In genomic region chr7:91089382-91089963, GRCh38 we compare ENCODE assay signal across 8 cellular contexts.
A peak's percentile ranks its signal among the peaks of the same experiment; 100 is the strongest.
DNase-seq lines count a peak whose midpoint lies in the region; ATAC-seq and TF ChIP-seq lines count a peak whose summit lies in the region.

No MANE protein-coding gene starts in this region.

- H3K4me3 ChIP-seq in cardiac muscle cell: no peak overlapping the region
- H3K4me3 ChIP-seq in skeletal muscle tissue (ENCODE audit: low read length in 3 of 3): peak overlapping the region; percentile 30 to 51 (median 45)

- peak; percentile 47 for ATAC-seq in WTC11

- H3K4me1 ChIP-seq in cardiac muscle cell (ENCODE audit: low read depth): peaks cover 13% of the 10 kb centered on the region
- H3K4me1 ChIP-seq in skeletal muscle tissue (ENCODE audit: control insufficient read depth in 3 of 3, insufficient read depth in 3 of 3, low read length in 3 of 3): no peaks in the 10 kb centered on the region

- H3K9me3 ChIP-seq in cardiac muscle cell (ENCODE audit: low read depth) (no peaks in the 10 kb centered on the region), skeletal muscle tissue (ENCODE audit: control insufficient read depth in 3 of 3, low read length in 3 of 3) (no peaks in the 10 kb centered on the region)

- H3K9ac ChIP-seq in skeletal muscle tissue (ENCODE audit: low read depth in 1 of 3, low read length in 3 of 3): peak overlapping the region in 2 of 3 donors; percentile 37 to 41

- no peaks in the 10 kb centered on the region for H3K27me3 Mint-ChIP-seq in WTC11 (ENCODE audit: low read depth)
- H3K27me3 Mint-ChIP-seq in activated CD4-positive, alpha-beta T cell treated with anti-CD3 and anti-CD28 coated beads, Interleukin-2, amount 10 ng/mL, durations not matched to agents 7 days and 5 days: no peaks in the 10 kb centered on the region

- H3K27ac ChIP-seq in cardiac muscle cell: no peak overlapping the region
- H3K27ac ChIP-seq in skeletal muscle tissue (ENCODE audit: low read depth, low read length): no peak overlapping the region

- no peaks in the 10 kb centered on the region for H3K36me3 ChIP-seq in cardiac muscle cell
- no peaks in the 10 kb centered on the region for H3K36me3 ChIP-seq in skeletal muscle tissue (ENCODE audit: control insufficient read depth in 3 of 3, insufficient read depth in 3 of 3, low read length in 3 of 3)

- TF ChIP-seq CTCF in WTC11 (IDR thresholded peaks at IDR 0.05): peak; percentile 51; the same call in 1 of the 2 replicates
- TF ChIP-seq CTCF in cardiac muscle cell (IDR thresholded peaks at IDR 0.05; ENCODE audit: low read depth, low read length): peak; percentile 79

- no peak overlapping the region for H3K4me3 Mint-ChIP-seq in WTC11
- no peak overlapping the region for H3K4me3 Mint-ChIP-seq in activated CD4-positive, alpha-beta T cell treated with anti-CD3 and anti-CD28 coated beads, Interleukin-2, amount 10 ng/mL, durations not matched to agents 7 days and 5 days

- peaks cover 13% of the 10 kb centered on the region for H3K4me1 Mint-ChIP-seq in WTC11
- peaks cover 16% of the 10 kb centered on the region for H3K4me1 Mint-ChIP-seq in activated CD4-positive, alpha-beta T cell treated with anti-CD3 and anti-CD28 coated beads, Interleukin-2, amount 10 ng/mL, durations not matched to agents 7 days and 5 days

- H3K27ac Mint-ChIP-seq in WTC11: no peak overlapping the region
- no peak overlapping the region for H3K27ac Mint-ChIP-seq in activated CD4-positive, alpha-beta T cell treated with anti-CD3 and anti-CD28 coated beads, Interleukin-2, amount 10 ng/mL, durations not matched to agents 7 days and 5 days

- POLR2A ChIA-PET in HEK293T (lab: Yijun Ruan, JAX): interaction anchor here (0.6 kb wide), 1 partner anchor 9 kb away, joined by 3 read pairs; no protein-coding TSS in a partner anchor
- POLR2A ChIA-PET in WTC11 (lab: Charles Lee): no interaction called here
- POLR2A ChIA-PET in activated CD4-positive, alpha-beta T cell treated with anti-CD3 and anti-CD28 coated beads, Interleukin-2, amount 10 ng/mL, durations not matched to agents 7 days and 5 days (lab: Charles Lee): no interaction called here

- CTCF ChIA-PET in HEK293T (lab: Yijun Ruan, JAX): interaction anchor here (0.6 to 0.9 kb wide), 4 partner anchors 8 to 618 kb away, joined by 3 to 5 read pairs (median 3); no protein-coding TSS in a partner anchor
- CTCF ChIA-PET in WTC11 (lab: Charles Lee): interaction anchor here (0.6 to 1.5 kb wide), 8 partner anchors 8 to 746 kb away, joined by 3 to 5 read pairs (median 3); no protein-coding TSS in a partner anchor
- CTCF ChIA-PET in activated CD4-positive, alpha-beta T cell treated with anti-CD3 and anti-CD28 coated beads, Interleukin-2, amount 10 ng/mL, durations not matched to agents 7 days and 5 days (lab: Charles Lee): interaction anchor here (0.6 to 1.3 kb wide), 2 partner anchors 1358 to 1828 kb away, joined by 3 read pairs; no protein-coding TSS in a partner anchor

- DNase-seq in SIG-M5 treated with dmso at 0.1 percent for 504 hours (lab: John Stamatoyannopoulos, UW; ENCODE audit: unreplicated experiment) (peak; percentile 21), SIG-M5 (lab: John Stamatoyannopoulos, UW) (no peak), HEK293T (ENCODE audit: extremely low spot score) (no peak), NCI-H1694 (lab: John Stamatoyannopoulos, UW) (peak; percentile 73), WTC11 (ENCODE audit: low spot score) (no peak), cardiac muscle cell (ENCODE audit: low read depth in 1 of 2, low spot score in 1 of 2) (peak; percentile 38 to 64)
- no peak for DNase-seq in activated CD4-positive, alpha-beta T cell treated with anti-CD3 and anti-CD28 coated beads, Interleukin-2, amount 10 ng/mL, durations not matched to agents 7 days and 5 days

- H3K9me3 Mint-ChIP-seq in WTC11: no peaks in the 10 kb centered on the region
- no peaks in the 10 kb centered on the region for H3K9me3 Mint-ChIP-seq in activated CD4-positive, alpha-beta T cell treated with anti-CD3 and anti-CD28 coated beads, Interleukin-2, amount 10 ng/mL, durations not matched to agents 7 days and 5 days

- H3K27me3 ChIP-seq in cardiac muscle cell (no peaks in the 10 kb centered on the region), skeletal muscle tissue (ENCODE audit: control insufficient read depth in 3 of 3, insufficient read depth in 3 of 3, low read length in 3 of 3) (no peaks in the 10 kb centered on the region)

- H3K36me3 Mint-ChIP-seq in WTC11: no peaks in the 10 kb centered on the region
- H3K36me3 Mint-ChIP-seq in activated CD4-positive, alpha-beta T cell treated with anti-CD3 and anti-CD28 coated beads, Interleukin-2, amount 10 ng/mL, durations not matched to agents 7 days and 5 days (ENCODE audit: low read depth): no peaks in the 10 kb centered on the region

TF ChIP-seq in HEK293T, 16 proteins besides CTCF, POLR2A, EP300 and RAD21:
- no peak for TF ChIP-seq TARDBP (IDR thresholded peaks at IDR 0.05)
- TF ChIP-seq ZNF384 (IDR thresholded peaks at IDR 0.05): peak; percentile 93

TF ChIP-seq in WTC11, 78 proteins besides CTCF, POLR2A, EP300 and RAD21 (continues in another document):
- TF ChIP-seq ZNF423 (CRISPR knock-in tag; IDR thresholded peaks at IDR 0.05) (no peak), MYBL2 (CRISPR knock-in tag; IDR thresholded peaks at IDR 0.05) (no peak), USF2 (CRISPR knock-in tag; IDR thresholded peaks at IDR 0.05) (no peak), SMAD4 (CRISPR knock-in tag; IDR thresholded peaks at IDR 0.05) (no peak), SMAD3 (CRISPR knock-in tag; IDR thresholded peaks at IDR 0.05; ENCODE audit: borderline replicate concordance) (no peak), NFATC4 (CRISPR knock-in tag; IDR thresholded peaks at IDR 0.05) (no peak), ZNF425 (CRISPR knock-in tag; conservative IDR thresholded peaks at IDR 0.05) (no peak), STAT6 (CRISPR knock-in tag; conservative IDR thresholded peaks at IDR 0.05; ENCODE audit: low read depth) (no peak), GRHL2 (CRISPR knock-in tag; IDR thresholded peaks at IDR 0.05; ENCODE audit: insufficient replicate concordance, severe bottlenecking) (no peak), ZBTB43 (CRISPR knock-in tag; IDR thresholded peaks at IDR 0.05) (no peak)

Comparison
In these comparisons a context has a peak if more than half of its experiments do, and no peak if none do; other contexts are left out.
1. DNase-seq: peak in SIG-M5 treated with dmso at 0.1 percent for 504 hours (single experiment), NCI-H1694 (single experiment) and cardiac muscle cell (2 of 2); none in SIG-M5 (single experiment), HEK293T (single experiment), WTC11 (single experiment) and activated CD4-positive, alpha-beta T cell treated with anti-CD3 and anti-CD28 coated beads, Interleukin-2, amount 10 ng/mL, durations not matched to agents 7 days and 5 days (single experiment).